In the genomic region with DNA sequence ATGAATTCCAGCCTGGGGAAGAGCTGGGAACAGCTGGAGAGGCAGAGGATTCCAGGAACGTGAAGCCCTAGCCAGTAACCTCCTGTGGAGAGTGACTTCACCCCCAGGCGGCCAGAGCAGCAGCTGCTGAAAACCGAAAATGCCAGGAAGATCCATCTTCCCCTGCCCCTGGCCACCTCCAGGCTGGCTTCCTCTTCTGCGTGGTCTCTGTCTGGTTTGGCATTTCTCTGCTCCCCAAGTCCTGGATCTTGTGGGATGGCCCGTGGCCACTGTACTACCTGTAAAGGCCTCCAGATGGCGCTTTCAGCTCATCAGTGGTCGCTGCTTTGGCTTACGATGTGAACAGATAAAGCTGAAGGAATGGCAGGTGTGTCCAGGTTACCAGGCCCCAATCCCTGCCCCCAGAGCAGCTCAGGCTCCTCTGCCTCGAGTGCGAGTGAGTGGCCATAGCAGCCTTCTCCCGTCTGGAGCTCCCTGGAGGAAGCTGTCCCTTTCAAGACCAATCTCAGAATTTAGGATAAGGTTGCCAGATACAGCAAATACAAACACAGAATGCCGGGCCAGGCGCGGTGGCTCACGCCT, we compare ENCODE assay signal across 9 cellular contexts. TPM values are rescaled to one million over a fixed set of nuclear protein-coding genes. Genes with fewer than 3 reads are reported as not detected.
DNase-seq lines count a peak whose midpoint lies in the region; ATAC-seq and TF ChIP-seq lines count a peak whose summit lies in the region.
"Had no signal": no experiment of that assay in that cellular context is flagged by ENCODE, and none has a peak within 500 bp of the region (broad histone marks: within the 10 kb centered on the region; RNA-seq: fewer than 3 reads in every experiment).

No MANE protein-coding gene starts in this region.

- intact Hi-C loops in esophagus squamous epithelium (cut with DNase I): loop anchor here (5.0 kb wide), 2 partner anchors 56 to 126 kb away; partner anchors contain the start of gene KHK
- intact Hi-C loops in naive thymus-derived CD4-positive, alpha-beta T cell (cut with micrococcal nuclease): loop anchor here (1.0 to 2.0 kb wide), 7 partner anchors 56 to 342 kb away; partner anchors contain the start of gene KHK (in 1 of the 2)

- H3K36me3 ChIP-seq in OCI-LY1 (ENCODE audit: insufficient read depth, low read length) (no peaks in the 10 kb centered on the region), esophagus squamous epithelium (no peaks in the 10 kb centered on the region)
- H3K36me3 ChIP-seq in naive thymus-derived CD4-positive, alpha-beta T cell (ENCODE audit: control insufficient read depth in 2 of 3, insufficient read depth in 3 of 3, low read length in 3 of 3): no peaks in the 10 kb centered on the region

- peaks cover 11 to 42% (median 29%) of the 10 kb centered on the region in 5 donors for H3K27me3 Mint-ChIP-seq in naive thymus-derived CD4-positive, alpha-beta T cell

- TF ChIP-seq CTCF in OCI-LY1 (IDR thresholded peaks at IDR 0.05; ENCODE audit: low read length) (peak; percentile 86), esophagus squamous epithelium (IDR thresholded peaks at IDR 0.05) (peak; percentile 86 to 97 (median 96))

- no peak overlapping the region for H3K4me3 Mint-ChIP-seq in naive thymus-derived CD4-positive, alpha-beta T cell
- H3K4me3 Mint-ChIP-seq in stimulated activated effector memory CD8-positive, alpha-beta T cell treated with anti-CD3 and anti-CD28 coated beads, Interleukin-12 subunit alpha, Interleukin-12 subunit beta, amount 100 ng/mL, for 72 hours: no peak overlapping the region
- H3K4me3 Mint-ChIP-seq: T-helper 1 cell treated with Interleukin-12 subunit alpha and Interleukin-12 subunit beta and Interleukin-4 antibody, amounts not matched to agents 30 μg/mL and 1 μg/mL, for 36 hours had no signal

- no peak overlapping the region for H3K4me3 ChIP-seq in OCI-LY1 (ENCODE audit: low read depth, low read length, poor library complexity, severe bottlenecking)
- H3K4me3 ChIP-seq in esophagus squamous epithelium: no peak overlapping the region
- H3K4me3 ChIP-seq in naive thymus-derived CD4-positive, alpha-beta T cell (ENCODE audit: low read length): no peak overlapping the region

- H2AFZ ChIP-seq in OCI-LY1 (ENCODE audit: low read length): no peak overlapping the region

- H3K9me2 ChIP-seq in OCI-LY1 (ENCODE audit: low read depth, low read length): no peaks in the 10 kb centered on the region

- H3K79me2 ChIP-seq in OCI-LY1 (ENCODE audit: insufficient read depth, low read length): no peaks in the 10 kb centered on the region

- H3K9me3 Mint-ChIP-seq in naive thymus-derived CD4-positive, alpha-beta T cell: no peaks in the 10 kb centered on the region
- H3K9me3 Mint-ChIP-seq in stimulated activated effector memory CD8-positive, alpha-beta T cell treated with anti-CD3 and anti-CD28 coated beads, Interleukin-12 subunit alpha, Interleukin-12 subunit beta, amount 100 ng/mL, for 72 hours: no peaks in the 10 kb centered on the region
- H3K9me3 Mint-ChIP-seq: T-helper 1 cell treated with Interleukin-12 subunit alpha and Interleukin-12 subunit beta and Interleukin-4 antibody, amounts not matched to agents 30 μg/mL and 1 μg/mL, for 36 hours had no signal

- no peak overlapping the region for H3K27ac Mint-ChIP-seq in naive thymus-derived CD4-positive, alpha-beta T cell
- H3K27ac Mint-ChIP-seq in stimulated activated effector memory CD8-positive, alpha-beta T cell treated with anti-CD3 and anti-CD28 coated beads, Interleukin-12 subunit alpha, Interleukin-12 subunit beta, amount 100 ng/mL, for 72 hours: no peak overlapping the region
- H3K27ac Mint-ChIP-seq: T-helper 1 cell treated with Interleukin-12 subunit alpha and Interleukin-12 subunit beta and Interleukin-4 antibody, amounts not matched to agents 30 μg/mL and 1 μg/mL, for 36 hours had no signal

- H3K27ac ChIP-seq in OCI-LY1 (ENCODE audit: low read depth, low read length, poor library complexity, severe bottlenecking) (no peak overlapping the region), esophagus squamous epithelium (no peak overlapping the region)
- no peak overlapping the region for H3K27ac ChIP-seq in naive thymus-derived CD4-positive, alpha-beta T cell (ENCODE audit: low read depth, low read length)

- H4K20me1 ChIP-seq in OCI-LY1 (ENCODE audit: insufficient read depth, low read length): no peaks in the 10 kb centered on the region

- H3K27me3 ChIP-seq in OCI-LY1 (ENCODE audit: insufficient read depth, low read length) (no peaks in the 10 kb centered on the region), esophagus squamous epithelium (peaks cover 0 to 54% (median 2%) of the 10 kb centered on the region in 4 donors)
- no peaks in the 10 kb centered on the region for H3K27me3 ChIP-seq in naive thymus-derived CD4-positive, alpha-beta T cell (ENCODE audit: control insufficient read depth in 2 of 2, insufficient read depth in 2 of 2, low read length in 2 of 2)

- 6% methylated on average over 3 of the region's 15 CpGs; no CpG with 5 or more reads in 1 of the 2 donors for WGBS in esophagus squamous epithelium, 2 donors

- H3F3A ChIP-seq in OCI-LY1 (ENCODE audit: insufficient read depth, low read length): no peaks in the 10 kb centered on the region

- no peak overlapping the region for H3K4me2 ChIP-seq in OCI-LY1 (ENCODE audit: low read length)

- DNase-seq in DMS114 treated with DMSO at 0.1 percent for 48 hours (lab: John Stamatoyannopoulos, UW; ENCODE audit: unreplicated experiment): peak; percentile 74
- peak; percentile 90 for DNase-seq in KBM-7
- peak; percentile 72 for DNase-seq in activated T-cell treated with anti-CD3 and anti-CD28 coated beads for 24 hours (ENCODE audit: low read depth)
- DNase-seq in esophagus squamous epithelium (lab: John Stamatoyannopoulos, UW): no peak
- DNase-seq in naive thymus-derived CD4-positive, alpha-beta T cell: peak; percentile 54 to 78 (median 68)
- peak; percentile 67 to 87 for DNase-seq in stimulated activated effector memory CD8-positive, alpha-beta T cell treated with anti-CD3 and anti-CD28 coated beads, Interleukin-12 subunit alpha, Interleukin-12 subunit beta, amount 100 ng/mL, for 72 hours (ENCODE audit: low spot score in 2 of 2)

- peaks cover 0 to 8% (median 0%) of the 10 kb centered on the region in 7 donors for H3K4me1 Mint-ChIP-seq in naive thymus-derived CD4-positive, alpha-beta T cell
- no peaks in the 10 kb centered on the region for H3K4me1 Mint-ChIP-seq in stimulated activated effector memory CD8-positive, alpha-beta T cell treated with anti-CD3 and anti-CD28 coated beads, Interleukin-12 subunit alpha, Interleukin-12 subunit beta, amount 100 ng/mL, for 72 hours

- H3K9ac ChIP-seq in OCI-LY1 (ENCODE audit: low read length): no peak overlapping the region

- no peak for TF ChIP-seq POLR2A in esophagus squamous epithelium (IDR thresholded peaks at IDR 0.05)

- peak; percentile 97 for ATAC-seq in naive thymus-derived CD4-positive, alpha-beta T cell
- peak; percentile 84 for ATAC-seq in stimulated activated effector memory CD8-positive, alpha-beta T cell treated with anti-CD3 and anti-CD28 coated beads, Interleukin-12 subunit alpha, Interleukin-12 subunit beta, amount 100 ng/mL, for 72 hours
- no peak for ATAC-seq in HG02852 (IDR thresholded peaks at IDR 0.05; ENCODE audit: unreplicated experiment)

- in situ Hi-C loops in KBM-7 (cut with MboI; ENCODE audit: low pct_unique_long_range_greater_than_20kb, low sequenced_read_pairs): loop anchor here (10.0 kb wide), 1 partner anchor 53 kb away; no protein-coding TSS in a partner anchor

- H3K4me1 ChIP-seq in OCI-LY1 (ENCODE audit: insufficient read depth, low read length, severe bottlenecking) (no peaks in the 10 kb centered on the region), esophagus squamous epithelium (peaks cover 0 to 7% (median 4%) of the 10 kb centered on the region in 3 donors)
- no peaks in the 10 kb centered on the region for H3K4me1 ChIP-seq in naive thymus-derived CD4-positive, alpha-beta T cell (ENCODE audit: control insufficient read depth in 2 of 2, insufficient read depth in 2 of 2, low read length in 2 of 2)

- H3K9me3 ChIP-seq in OCI-LY1 (ENCODE audit: low read length) (no peaks in the 10 kb centered on the region), esophagus squamous epithelium (no peaks in the 10 kb centered on the region)
- no peaks in the 10 kb centered on the region for H3K9me3 ChIP-seq in naive thymus-derived CD4-positive, alpha-beta T cell (ENCODE audit: control insufficient read depth in 2 of 3, low read length in 3 of 3)

- CTCF ChIA-PET in naive thymus-derived CD4-positive, alpha-beta T cell (lab: Charles Lee): interaction anchor here (0.6 to 4.2 kb wide), 21 partner anchors 9 to 722 kb away, joined by 3 to 54 read pairs (median 4); partner anchors contain the start of genes AGBL5 and MAPRE3

- POLR2A ChIA-PET in naive thymus-derived CD4-positive, alpha-beta T cell (lab: Charles Lee): interaction anchor here (1.0 to 1.6 kb wide), 3 partner anchors 10 to 342 kb away, joined by 3 to 4 read pairs (median 4); partner anchors contain the start of gene OST4

- no peaks in the 10 kb centered on the region for H3K36me3 Mint-ChIP-seq in naive thymus-derived CD4-positive, alpha-beta T cell
- no peaks in the 10 kb centered on the region for H3K36me3 Mint-ChIP-seq in stimulated activated effector memory CD8-positive, alpha-beta T cell treated with anti-CD3 and anti-CD28 coated beads, Interleukin-12 subunit alpha, Interleukin-12 subunit beta, amount 100 ng/mL, for 72 hours

RNA-seq across cellular contexts. Expression of gene MAPRE3, which starts 8.7 kb away (rescaled TPM):
- total RNA-seq in esophagus squamous epithelium: 1 to 10 TPM; 4.4 to 7.6 (median 5.2) TPM
- total RNA-seq in naive thymus-derived CD4-positive, alpha-beta T cell: 1 to 10 TPM; 1.8 to 6.0 (median 4.5) TPM
- 1 to 10 TPM; 1.9 to 2.6 TPM for polyA plus RNA-seq in naive thymus-derived CD4-positive, alpha-beta T cell
